ENCODE assay signal across 28 cellular contexts in genomic region chr18:60493066-60493465, GRCh38.
DNase-seq lines count a peak whose midpoint lies in the region; ATAC-seq and TF ChIP-seq lines count a peak whose summit lies in the region.
"Had no signal": no experiment of that assay in that cellular context is flagged by ENCODE, and none has a peak within 500 bp of the region (broad histone marks: within the 10 kb centered on the region; RNA-seq: fewer than 3 reads in every experiment).

No MANE protein-coding gene starts in this region.

- H3K4me1 Mint-ChIP-seq in neural progenitor cell, result peaks cover 10% of the 10 kb centered on the region
- H3K4me1 Mint-ChIP-seq: B cell had no signal

- H3K27me3 ChIP-seq in neural progenitor cell, result peaks cover 17% of the 10 kb centered on the region
- no peaks in the 10 kb centered on the region for H3K27me3 ChIP-seq in osteoblast (ENCODE audit: insufficient read depth, low read length)
- H3K27me3 ChIP-seq: SJCRH30 had no signal

- DNase-seq in NCI-H2081 (lab: John Stamatoyannopoulos, UW) (peak; percentile 0 to 66), NCI-H2081 treated with DMSO at 0.1 percent for 48 hours (lab: John Stamatoyannopoulos, UW) (no peak), NCI-H69 (lab: John Stamatoyannopoulos, UW) (peak; percentile 89), iPS DF 19.7 (ENCODE audit: low read depth, low spot score) (peak; percentile 59), neural progenitor cell (ENCODE audit: low spot score) (peak; percentile 8), NCI-H1105 (lab: John Stamatoyannopoulos, UW) (no peak), osteoblast (ENCODE audit: insufficient read length, low spot score, missing footprints) (no peak)
- DNase-seq: CD8-positive, alpha-beta T cell; DMS 273 treated with DMSO at 0.1 percent for 48 hours; GOT3; KBM-7; MV-4-11; NCI-H1417; NCI-H1694; NCI-H2029 treated with DMSO at 0.1 percent for 48 hours; NCI-H2171 treated with DMSO at 0.1 percent for 48 hours; NCI-H345; NCI-H510A treated with DMSO at 0.1 percent for 48 hours; NCI-H82; NK-92 treated with Interleukin-12 subunit alpha and Interleukin-12 subunit beta, amount 100 ng/mL, for 24 hours; PC-9; SJCRH30 had no signal

- H3K4me3 Mint-ChIP-seq in neural progenitor cell, result no peak overlapping the region
- H3K4me3 Mint-ChIP-seq: B cell; CD8-positive, alpha-beta T cell had no signal

- no peaks in the 10 kb centered on the region for H3F3A ChIP-seq in neural progenitor cell (ENCODE audit: low read depth)

- H2AFZ ChIP-seq in neural progenitor cell (replicated peaks) (no peak overlapping the region), osteoblast (ENCODE audit: low read length) (no peak overlapping the region)

- no peak for TF ChIP-seq CTCF in neural progenitor cell (IDR thresholded peaks at IDR 0.05)
- no peak for TF ChIP-seq CTCF in osteoblast (IDR thresholded peaks at IDR 0.05; ENCODE audit: extremely low read depth, low read depth, low read length)

- H3K36me3 Mint-ChIP-seq in neural progenitor cell, result no peaks in the 10 kb centered on the region
- H3K36me3 Mint-ChIP-seq: CD8-positive, alpha-beta T cell had no signal

- H3K9me3 Mint-ChIP-seq in neural progenitor cell, result no peaks in the 10 kb centered on the region

- no peak overlapping the region for H3K4me2 ChIP-seq in neural progenitor cell
- H3K4me2 ChIP-seq in osteoblast (ENCODE audit: insufficient read depth, low read length), result no peak overlapping the region
- H3K4me2 ChIP-seq: PC-9 had no signal

- H3K9ac ChIP-seq in neural progenitor cell, result no peak overlapping the region

- H3K4me1 ChIP-seq in neural progenitor cell (no peaks in the 10 kb centered on the region), osteoblast (ENCODE audit: insufficient read depth, low read length) (no peaks in the 10 kb centered on the region)
- H3K4me1 ChIP-seq: SJCRH30 had no signal

- H3K4me3 ChIP-seq in neural progenitor cell, result no peak overlapping the region
- no peak overlapping the region for H3K4me3 ChIP-seq in osteoblast (ENCODE audit: insufficient read depth, low read length)
- H3K4me3 ChIP-seq: PC-9, SJCRH30 had no signal

- H3K27me3 Mint-ChIP-seq in neural progenitor cell (ENCODE audit: insufficient read depth, low read depth), result peaks cover 2% of the 10 kb centered on the region
- H3K27me3 Mint-ChIP-seq: B cell had no signal

- H3K79me2 ChIP-seq in neural progenitor cell (ENCODE audit: low read depth) (no peaks in the 10 kb centered on the region), osteoblast (ENCODE audit: insufficient read depth, low read length) (no peaks in the 10 kb centered on the region)

- ATAC-seq in GM18520 (IDR thresholded peaks at IDR 0.05; ENCODE audit: unreplicated experiment), result no peak
- ATAC-seq: CD8-positive, alpha-beta T cell; Right ventricle myocardium inferior; SK-N-SH treated with all-trans-retinoic acid at 6 μM for 48 hours had no signal

- H3K27ac ChIP-seq in neural progenitor cell (no peak overlapping the region), osteoblast (ENCODE audit: low read depth, low read length) (no peak overlapping the region)
- H3K27ac ChIP-seq: 22Rv1, C4-2B, PC-9, SJCRH30 had no signal

- H4K20me1 ChIP-seq in neural progenitor cell (ENCODE audit: low read depth) (no peaks in the 10 kb centered on the region), osteoblast (ENCODE audit: insufficient read depth, low read length) (no peaks in the 10 kb centered on the region)

- H3K36me3 ChIP-seq in neural progenitor cell (no peaks in the 10 kb centered on the region), osteoblast (ENCODE audit: insufficient read depth, low read length) (no peaks in the 10 kb centered on the region)
- H3K36me3 ChIP-seq: SJCRH30 had no signal

- no peak overlapping the region for H3K27ac Mint-ChIP-seq in neural progenitor cell
- H3K27ac Mint-ChIP-seq: B cell; CD8-positive, alpha-beta T cell had no signal

- H3K9me3 ChIP-seq in neural progenitor cell (ENCODE audit: low read depth), result no peaks in the 10 kb centered on the region
- H3K9me3 ChIP-seq in osteoblast (ENCODE audit: low read depth, low read length), result no peaks in the 10 kb centered on the region
- H3K9me3 ChIP-seq: SJCRH30 had no signal

Comparison
In these comparisons a context has a peak if more than half of its experiments do, and no peak if none do; other contexts are left out.
1. DNase-seq: peak in NCI-H2081 (2 of 2), NCI-H69 (single experiment), iPS DF 19.7 (single experiment) and neural progenitor cell (single experiment); none in NCI-H2081 treated with DMSO at 0.1 percent for 48 hours (single experiment), NCI-H1105 (single experiment) and osteoblast (single experiment).